In genomic region chr12:84843588-84844144, GRCh38 we compare ENCODE assay signal across 19 cellular contexts.
"Had no signal": no experiment of that assay in that cellular context is flagged by ENCODE, and none has a peak within 500 bp of the region (broad histone marks: within the 10 kb centered on the region; RNA-seq: fewer than 3 reads in every experiment).

No MANE protein-coding gene starts in this region.

- ATAC-seq: gastroesophageal sphincter; left cardiac atrium; left ventricle myocardium superior; right lobe of liver; SK-N-SH treated with all-trans-retinoic acid at 6 μM for 48 hours; stimulated activated naive B cell treated with anti-CD40 and anti-IgM and Interleukin-4, amounts not matched to agents 10 μg/mL and 1 μg/mL and 100 μg/mL, for 72 hours had no signal

- H3K27ac Mint-ChIP-seq: activated naive CD4-positive, alpha-beta T cell treated with anti-CD3 and anti-CD28 coated beads, Interleukin-2, amount 50 U/mL, for 72 hours; nephron; stimulated activated naive B cell treated with anti-CD40 and anti-IgM and Interleukin-4, amounts not matched to agents 10 μg/mL and 1 μg/mL and 100 μg/mL, for 72 hours had no signal

- H3K27me3 ChIP-seq: breast epithelium, gastroesophageal sphincter, hepatocyte, right lobe of liver, suprapubic skin, tibial artery had no signal

- H2AFZ ChIP-seq: hepatocyte had no signal

- H3K36me3 Mint-ChIP-seq: activated naive CD4-positive, alpha-beta T cell treated with anti-CD3 and anti-CD28 coated beads, Interleukin-2, amount 50 U/mL, for 72 hours; stimulated activated naive B cell treated with anti-CD40 and anti-IgM and Interleukin-4, amounts not matched to agents 10 μg/mL and 1 μg/mL and 100 μg/mL, for 72 hours had no signal

- H3K4me3 Mint-ChIP-seq: activated T-cell treated with anti-CD3 and anti-CD28 coated beads, Interleukin-2, amount 50 U/mL, for 4 hours; nephron; stimulated activated naive B cell treated with anti-CD40 and anti-IgM and Interleukin-4, amounts not matched to agents 10 μg/mL and 1 μg/mL and 100 μg/mL, for 72 hours had no signal

- H3K36me3 ChIP-seq: breast epithelium, gastroesophageal sphincter, right lobe of liver, suprapubic skin, tibial artery had no signal

- H3K4me1 ChIP-seq: breast epithelium, gastroesophageal sphincter, right lobe of liver, suprapubic skin, tibial artery had no signal

- H3K79me2 ChIP-seq: hepatocyte had no signal

- H3K4me2 ChIP-seq: hepatocyte had no signal

- H3K9me3 ChIP-seq: breast epithelium, gastroesophageal sphincter, right lobe of liver, suprapubic skin, tibial artery had no signal

- H3K27ac ChIP-seq: breast epithelium, gastroesophageal sphincter, hepatocyte, right lobe of liver, suprapubic skin, tibial artery had no signal

- DNase-seq: activated CD4-positive, alpha-beta T cell treated with anti-CD3 and anti-CD28 coated beads, Interleukin-2, amount 50 U/mL, for 1 hour; activated effector memory CD4-positive, alpha-beta T cell treated with Interleukin-2 at 50 U/mL for 16 hours; activated T-cell treated with anti-CD3 and anti-CD28 coated beads, Interleukin-2, amount 50 U/mL, for 4 hours; central memory CD4-positive, alpha-beta T cell; left cardiac atrium; left ventricle myocardium superior; posterior cingulate gyrus; right lobe of liver; stimulated activated CD4-positive, alpha-beta T cell treated with anti-CD3 and anti-CD28 coated beads, Interleukin-12 subunit alpha, Interleukin-12 subunit beta, amount 100 ng/mL, for 4 hours; stimulated activated CD4-positive, alpha-beta T cell treated with anti-CD3 and anti-CD28 coated beads, Interleukin-4, amount 100 ng/mL, for 24 hours; stimulated activated naive B cell treated with anti-CD40 and anti-IgM and Interleukin-4, amounts not matched to agents 10 μg/mL and 1 μg/mL and 100 μg/mL, for 72 hours; tibial artery had no signal

- H3K4me1 Mint-ChIP-seq: stimulated activated naive B cell treated with anti-CD40 and anti-IgM and Interleukin-4, amounts not matched to agents 10 μg/mL and 1 μg/mL and 100 μg/mL, for 72 hours had no signal

- H3K9me3 Mint-ChIP-seq: activated naive CD4-positive, alpha-beta T cell treated with anti-CD3 and anti-CD28 coated beads, Interleukin-2, amount 50 U/mL, for 72 hours; activated T-cell treated with anti-CD3 and anti-CD28 coated beads, Interleukin-2, amount 50 U/mL, for 4 hours; nephron; stimulated activated naive B cell treated with anti-CD40 and anti-IgM and Interleukin-4, amounts not matched to agents 10 μg/mL and 1 μg/mL and 100 μg/mL, for 72 hours had no signal

- H3K4me3 ChIP-seq: breast epithelium, gastroesophageal sphincter, hepatocyte, right lobe of liver, suprapubic skin, tibial artery had no signal
